In the genomic region with DNA sequence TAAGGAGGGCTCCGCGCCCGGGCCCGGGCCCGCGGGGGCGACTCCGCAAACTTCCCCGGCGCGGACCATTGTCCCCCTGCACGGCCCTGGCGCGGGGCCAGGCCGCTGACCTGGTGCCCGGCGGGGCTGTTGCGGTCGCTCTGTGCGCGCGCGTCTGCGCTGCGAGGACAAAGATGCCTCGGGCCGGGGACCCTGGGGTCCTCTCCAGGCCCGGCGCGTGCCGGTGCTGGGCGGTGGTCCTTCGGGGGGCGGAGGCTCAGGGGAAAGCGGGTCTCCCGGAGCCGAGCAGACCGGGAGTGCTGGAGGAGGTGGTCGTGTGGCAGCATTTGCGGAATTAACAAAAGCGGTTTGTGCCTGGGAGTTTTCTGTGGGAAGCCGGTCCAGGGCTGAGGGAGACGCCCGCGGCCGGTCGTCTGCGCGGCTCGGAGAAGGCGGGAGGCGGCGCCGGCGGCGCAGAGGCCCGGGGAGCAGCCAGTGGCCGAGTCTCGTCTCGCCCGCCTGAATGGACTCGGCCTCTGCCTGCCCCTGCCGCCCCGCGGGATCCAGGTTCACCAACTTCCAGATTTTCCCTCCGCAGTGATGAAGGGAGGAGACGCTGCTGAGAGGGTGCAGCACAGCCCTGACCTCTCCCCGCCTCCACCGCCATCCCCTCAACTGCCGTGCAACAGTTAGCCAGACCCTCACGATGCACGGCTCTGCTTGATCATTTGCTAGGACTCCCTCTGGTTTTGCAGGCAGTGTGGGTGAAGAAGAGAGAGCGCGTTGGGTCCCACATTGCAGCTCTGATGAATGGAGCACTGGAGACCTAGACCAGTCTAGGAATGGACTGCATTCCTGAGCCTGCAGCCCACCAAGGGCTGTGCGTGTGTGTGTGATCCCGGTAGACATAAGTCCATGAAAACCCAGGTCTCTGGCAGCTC, we compare ENCODE assay signal across 8 cellular contexts. TPM values are rescaled to one million over a fixed set of nuclear protein-coding genes. Genes with fewer than 3 reads are reported as not detected.
A peak's percentile ranks its signal among the peaks of the same experiment; 100 is the strongest.
DNase-seq lines count a peak whose midpoint lies in the region; ATAC-seq and TF ChIP-seq lines count a peak whose summit lies in the region.

No MANE protein-coding gene starts in this region.

- peak; percentile 38 for DNase-seq in ACHN
- peak; percentile 28 for DNase-seq in HuH-7.5 (ENCODE audit: low spot score)
- DNase-seq in activated CD4-positive, alpha-beta T cell treated with anti-CD3 and anti-CD28 coated beads, Interleukin-2, amount 50 U/mL, for 1 hour = peak; percentile 4
- peak; percentile 41 to 43 for DNase-seq in erythroblast (lab: John Stamatoyannopoulos, UW)
- DNase-seq in ureter (ENCODE audit: low spot score) = peak; percentile 46
- DNase-seq in dedifferentiated amniotic fluid mesenchymal stem cell (ENCODE audit: extremely low spot score) = no peak

- H3K9me3 ChIP-seq in mucosa of stomach (ENCODE audit: control insufficient read depth, low read length) = no peaks in the 10 kb centered on the region

- TF ChIP-seq POLR2A in erythroblast (IDR thresholded peaks at IDR 0.05; ENCODE audit: low read length) = no peak

- H3K36me3 ChIP-seq in mucosa of stomach (ENCODE audit: control insufficient read depth, insufficient read depth, low read length) = no peaks in the 10 kb centered on the region

- in situ Hi-C loops in ACHN (cut with HindIII; ENCODE audit: low pct_ligation_motif_present, low pct_unique_long_range_greater_than_20kb, low sequenced_read_pairs) = no loop called here

- H3K4me3 ChIP-seq in mucosa of stomach (ENCODE audit: low read length) = peak overlapping the region; percentile 31

- H3K4me1 ChIP-seq in mucosa of stomach (ENCODE audit: control insufficient read depth, insufficient read depth, low read length) = peaks cover 11% of the 10 kb centered on the region

- ATAC-seq in GM18502 (IDR thresholded peaks at IDR 0.05; ENCODE audit: poor library complexity, unreplicated experiment) = peak; percentile 11

- H3K9ac ChIP-seq in mucosa of stomach (ENCODE audit: low read length) = peak overlapping the region; percentile 62

- peaks cover 13% of the 10 kb centered on the region for H3K27me3 ChIP-seq in mucosa of stomach (ENCODE audit: control insufficient read depth, insufficient read depth, low read length)

RNA-seq across cellular contexts. Expression of a gene that starts 0.7 kb away (rescaled TPM):
- total RNA-seq in ureter = 1.0 TPM
